21 cellular contexts compared by ENCODE assay signal in genomic region chr22:35452810-35453743, GRCh38. TPM values are rescaled to one million over a fixed set of nuclear protein-coding genes. Genes with fewer than 3 reads are reported as not detected.
DNase-seq lines count a peak whose midpoint lies in the region; TF ChIP-seq lines count a peak whose summit lies in the region.
"Had no signal": no experiment of that assay in that cellular context is flagged by ENCODE, and none has a peak within 500 bp of the region (broad histone marks: within the 10 kb centered on the region; RNA-seq: fewer than 3 reads in every experiment).

No MANE protein-coding gene starts in this region.

- CTCF ChIA-PET in HEK293 (lab: Yijun Ruan, JAX), result no interaction called here

- H3K4me3 Mint-ChIP-seq in neural progenitor cell, result peak overlapping the region; percentile 2
- H3K4me3 Mint-ChIP-seq in T-helper 2 cell treated with Interferon-gamma antibody and Interleukin-4, amounts not matched to agents 5 μg/mL and 100 μg/mL, for 36 hours, result no peak overlapping the region
- H3K4me3 Mint-ChIP-seq: activated T-cell treated with anti-CD3 and anti-CD28 coated beads, Interleukin-2, amount 50 U/mL, for 24 hours; effector memory CD8-positive, alpha-beta T cell had no signal

- intact Hi-C loops in colonic mucosa (cut with DNase I), result no loop called here

- H3K27ac ChIP-seq in 22Rv1 (peak overlapping the region; percentile 67), HEK293 (ENCODE audit: extremely low read depth, low read depth, low read length) (no peak overlapping the region), colonic mucosa (peak overlapping the region; percentile 86), neural progenitor cell (no peak overlapping the region), Karpas-422 (ENCODE audit: low read length) (no peak overlapping the region)
- H3K27ac ChIP-seq: BLaER1 treated with 17β-estradiol and CSF1 and Interleukin-3, amounts not matched to agents 10 nM and 100 nM; coronary artery; RWPE1; sigmoid colon had no signal

- DNase-seq in colonic mucosa (no peak), neural progenitor cell (ENCODE audit: low spot score) (no peak), NCI-H2171 treated with DMSO at 0.1 percent for 48 hours (lab: John Stamatoyannopoulos, UW) (no peak), mesenteric fat pad (ENCODE audit: low spot score) (no peak), Karpas-422 (no peak)
- DNase-seq in T-helper 2 cell treated with Interferon-gamma antibody and Interleukin-4, amounts not matched to agents 5 μg/mL and 100 μg/mL, for 36 hours (ENCODE audit: low spot score), result no peak
- DNase-seq: activated gamma-delta T cell treated with Interleukin-2 at 50 U/mL for 16 hours; activated T-cell treated with anti-CD3 and anti-CD28 coated beads, Interleukin-2, amount 50 U/mL, for 24 hours; amniotic stem cell; effector memory CD8-positive, alpha-beta T cell; erythroblast; glutamatergic neuron; MV-4-11; NCI-H1436 treated with DMSO at 0.1 percent for 48 hours; sigmoid colon; T-helper 2 cell had no signal

- H3K36me3 ChIP-seq in HEK293 (ENCODE audit: control insufficient read depth in 2 of 2, insufficient read depth in 1 of 2, low read length in 2 of 2) (peaks cover 0 to 26% of the 10 kb centered on the region in 2 experiments; a peak in 1 of 3 replicates), colonic mucosa (no peaks in the 10 kb centered on the region), neural progenitor cell (no peaks in the 10 kb centered on the region), Karpas-422 (ENCODE audit: insufficient read depth, low read length) (no peaks in the 10 kb centered on the region)
- H3K36me3 ChIP-seq: sigmoid colon had no signal

- H4K20me1 ChIP-seq in neural progenitor cell (ENCODE audit: low read depth), result no peaks in the 10 kb centered on the region
- H4K20me1 ChIP-seq in Karpas-422 (ENCODE audit: insufficient read depth, low read depth, low read length), result no peaks in the 10 kb centered on the region

- no peaks in the 10 kb centered on the region for H3K9me3 ChIP-seq in HEK293 (ENCODE audit: control insufficient read depth, insufficient read depth, low read depth, low read length)
- no peaks in the 10 kb centered on the region for H3K9me3 ChIP-seq in colonic mucosa
- H3K9me3 ChIP-seq in neural progenitor cell (ENCODE audit: low read depth), result no peaks in the 10 kb centered on the region
- no peaks in the 10 kb centered on the region for H3K9me3 ChIP-seq in Karpas-422 (ENCODE audit: low read length)
- H3K9me3 ChIP-seq: BLaER1 treated with 17β-estradiol and CSF1 and Interleukin-3, amounts not matched to agents 10 nM and 100 nM; sigmoid colon had no signal

- no peaks in the 10 kb centered on the region for H3K27me3 ChIP-seq in colonic mucosa
- H3K27me3 ChIP-seq in neural progenitor cell, result no peaks in the 10 kb centered on the region
- H3K27me3 ChIP-seq in Karpas-422 (ENCODE audit: low read length), result no peaks in the 10 kb centered on the region
- H3K27me3 ChIP-seq: BLaER1 treated with 17β-estradiol and CSF1 and Interleukin-3, amounts not matched to agents 10 nM and 100 nM; sigmoid colon had no signal

- H3K79me2 ChIP-seq in neural progenitor cell (ENCODE audit: low read depth) (no peaks in the 10 kb centered on the region), Karpas-422 (ENCODE audit: low read length) (no peaks in the 10 kb centered on the region)

- no peak for TF ChIP-seq CTCF in 22Rv1 (IDR thresholded peaks at IDR 0.05)
- TF ChIP-seq CTCF in HEK293 (tag by site-specific recombination; IDR thresholded peaks at IDR 0.05), result no peak
- no peak for TF ChIP-seq CTCF in colonic mucosa (IDR thresholded peaks at IDR 0.05)
- TF ChIP-seq CTCF in neural progenitor cell (IDR thresholded peaks at IDR 0.05), result no peak

- H3K27me3 Mint-ChIP-seq in neural progenitor cell (ENCODE audit: insufficient read depth, low read depth), result peaks cover 10% of the 10 kb centered on the region
- H3K27me3 Mint-ChIP-seq in T-helper 2 cell treated with Interferon-gamma antibody and Interleukin-4, amounts not matched to agents 5 μg/mL and 100 μg/mL, for 36 hours (ENCODE audit: low read depth), result no peaks in the 10 kb centered on the region
- H3K27me3 Mint-ChIP-seq: activated T-cell treated with anti-CD3 and anti-CD28 coated beads, Interleukin-2, amount 50 U/mL, for 24 hours; effector memory CD8-positive, alpha-beta T cell had no signal

- H2AFZ ChIP-seq in neural progenitor cell (replicated peaks), result no peak overlapping the region
- no peak overlapping the region for H2AFZ ChIP-seq in Karpas-422 (ENCODE audit: low read length)

- H3K4me3 ChIP-seq in HEK293 (ENCODE audit: low read depth, low read length) (no peak overlapping the region), colonic mucosa (no peak overlapping the region), neural progenitor cell (no peak overlapping the region), Karpas-422 (ENCODE audit: low read length) (no peak overlapping the region)
- H3K4me3 ChIP-seq: BLaER1 treated with 17β-estradiol and CSF1 and Interleukin-3, amounts not matched to agents 10 nM and 100 nM; coronary artery; sigmoid colon had no signal

- no peaks in the 10 kb centered on the region; the same call in 1 of the 2 replicates for H3K4me1 ChIP-seq in HEK293 (ENCODE audit: control insufficient read depth, insufficient read depth, low read length)
- peaks cover 10% of the 10 kb centered on the region for H3K4me1 ChIP-seq in colonic mucosa
- H3K4me1 ChIP-seq in neural progenitor cell, result peaks cover 14% of the 10 kb centered on the region
- H3K4me1 ChIP-seq in Karpas-422 (ENCODE audit: low read length), result no peaks in the 10 kb centered on the region

- peaks cover 31% of the 10 kb centered on the region for H3K4me1 Mint-ChIP-seq in neural progenitor cell
- H3K4me1 Mint-ChIP-seq in T-helper 2 cell treated with Interferon-gamma antibody and Interleukin-4, amounts not matched to agents 5 μg/mL and 100 μg/mL, for 36 hours (ENCODE audit: low read depth), result peaks cover under 1% of the 10 kb centered on the region

- peaks cover 14% of the 10 kb centered on the region for H3F3A ChIP-seq in neural progenitor cell (ENCODE audit: low read depth)

- H3K9me2 ChIP-seq in Karpas-422 (replicated peaks; ENCODE audit: insufficient read depth, low read length), result no peaks in the 10 kb centered on the region

- no peaks in the 10 kb centered on the region for H3K9me3 Mint-ChIP-seq in neural progenitor cell
- H3K9me3 Mint-ChIP-seq in T-helper 2 cell treated with Interferon-gamma antibody and Interleukin-4, amounts not matched to agents 5 μg/mL and 100 μg/mL, for 36 hours, result no peaks in the 10 kb centered on the region
- H3K9me3 Mint-ChIP-seq: activated T-cell treated with anti-CD3 and anti-CD28 coated beads, Interleukin-2, amount 50 U/mL, for 24 hours; effector memory CD8-positive, alpha-beta T cell had no signal

- POLR2A ChIA-PET in HEK293 (lab: Yijun Ruan, JAX), result no interaction called here

- peak overlapping the region; percentile 83 for H3K27ac Mint-ChIP-seq in neural progenitor cell
- no peak overlapping the region for H3K27ac Mint-ChIP-seq in T-helper 2 cell treated with Interferon-gamma antibody and Interleukin-4, amounts not matched to agents 5 μg/mL and 100 μg/mL, for 36 hours
- H3K27ac Mint-ChIP-seq: activated T-cell treated with anti-CD3 and anti-CD28 coated beads, Interleukin-2, amount 50 U/mL, for 24 hours; effector memory CD8-positive, alpha-beta T cell had no signal

- H3K9ac ChIP-seq in colonic mucosa (ENCODE audit: low read depth in 2 of 2, low read length in 2 of 2) (peak overlapping the region; percentile 76 to 83), neural progenitor cell (no peak overlapping the region), Karpas-422 (ENCODE audit: low read length) (no peak overlapping the region)
- H3K9ac ChIP-seq: BLaER1 treated with 17β-estradiol and CSF1 and Interleukin-3, amounts not matched to agents 10 nM and 100 nM had no signal

- peaks cover 8% of the 10 kb centered on the region for H3K36me3 Mint-ChIP-seq in neural progenitor cell
- H3K36me3 Mint-ChIP-seq in T-helper 2 cell treated with Interferon-gamma antibody and Interleukin-4, amounts not matched to agents 5 μg/mL and 100 μg/mL, for 36 hours (ENCODE audit: low read depth), result peaks cover 4% of the 10 kb centered on the region

- H3K4me2 ChIP-seq in neural progenitor cell (no peak overlapping the region), Karpas-422 (ENCODE audit: low read depth, low read length, poor library complexity, severe bottlenecking) (no peak overlapping the region)
- H3K4me2 ChIP-seq: BLaER1 treated with 17β-estradiol and CSF1 and Interleukin-3, amounts not matched to agents 10 nM and 100 nM had no signal

TF ChIP-seq in HEK293, 187 proteins besides CTCF, POLR2A, EP300 and RAD21:
- TF ChIP-seq ZXDB (tag by site-specific recombination; IDR thresholded peaks at IDR 0.05) (no peak), ZNF548 (tag by site-specific recombination; IDR thresholded peaks at IDR 0.05) (no peak), ZNF48 (tag by site-specific recombination; IDR thresholded peaks at IDR 0.05) (peak; percentile 89; the same call in 1 of the 2 replicates), PRDM4 (tag by site-specific recombination; IDR thresholded peaks at IDR 0.05) (no peak)

RNA-seq across cellular contexts. Expression of gene MCM5, which starts 53.1 kb away (rescaled TPM):
- total RNA-seq in colonic mucosa, result 100 to 1,000 TPM in 1 of 2 donors, 10 to 100 TPM in 1; 33.0 to 120 TPM
- total RNA-seq in neural progenitor cell (ENCODE audit: low replicate concordance), result 131 and 132 TPM in 2 replicates
- 12.4 TPM for total RNA-seq in mesenteric fat pad
- 83.7 and 97.4 TPM in 2 replicates for total RNA-seq in Karpas-422 (2014; rRNA removed; shearing (Covaris generic); ENCODE audit: low replicate concordance)

Comparison
In these comparisons a context has a peak if more than half of its experiments do, and no peak if none do; other contexts are left out.
1. H3K27ac ChIP-seq: peak in 22Rv1 (single experiment) and colonic mucosa (single experiment); none in HEK293 (single experiment), neural progenitor cell (single experiment) and Karpas-422 (single experiment).
2. H3K9ac ChIP-seq: peak in colonic mucosa (2 of 2); none in neural progenitor cell (single experiment) and Karpas-422 (single experiment).